In the genomic region with DNA sequence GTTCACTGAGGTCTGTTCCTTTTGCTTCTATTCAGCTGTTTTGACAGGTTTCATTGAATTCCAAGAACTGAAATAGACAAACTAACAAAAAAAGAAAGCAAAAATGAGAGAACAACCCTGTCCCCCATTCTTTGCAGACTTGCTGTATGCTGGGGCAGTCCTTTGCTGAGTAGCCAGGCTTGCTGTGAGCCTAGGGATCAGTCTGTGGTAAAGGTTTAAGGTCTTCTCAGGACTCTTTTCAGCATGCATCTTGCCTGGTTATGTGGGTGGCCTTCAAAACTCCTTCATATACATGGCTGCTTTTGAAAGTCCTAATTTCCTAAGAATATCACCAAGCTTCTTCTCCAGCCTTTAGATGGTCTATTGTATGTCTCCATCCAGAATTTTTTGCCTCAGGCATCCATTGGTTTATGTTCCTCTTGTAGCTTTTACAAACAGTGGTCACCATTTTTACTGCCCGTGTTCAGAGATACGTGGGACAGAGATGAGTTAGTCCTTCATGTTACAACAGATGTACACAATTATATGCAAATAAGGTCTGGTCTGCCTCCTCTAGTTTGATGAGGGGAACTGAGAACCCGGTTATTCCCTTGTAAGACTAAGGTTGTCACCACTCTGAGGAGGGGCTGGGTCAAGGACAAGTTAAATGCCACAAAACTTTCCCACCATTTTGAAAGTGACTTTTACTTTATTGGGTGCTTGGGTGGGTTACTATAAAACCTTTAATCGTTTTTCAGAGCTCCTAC, we compare ENCODE assay signal across 27 cellular contexts. TPM values are rescaled to one million over a fixed set of nuclear protein-coding genes. Genes with fewer than 3 reads are reported as not detected.
DNase-seq lines count a peak whose midpoint lies in the region; FAIRE-seq and TF ChIP-seq lines count a peak whose summit lies in the region.
"Had no signal": no experiment of that assay in that cellular context is flagged by ENCODE, and none has a peak within 500 bp of the region (broad histone marks: within the 10 kb centered on the region; RNA-seq: fewer than 3 reads in every experiment).

No MANE protein-coding gene starts in this region.

- no peak overlapping the region for H4K8ac ChIP-seq in H9 (replicated peaks; ENCODE audit: insufficient read length, low read depth, low read length)

- H2AFZ ChIP-seq in H9 (ENCODE audit: low read length), result no peak overlapping the region
- H2AFZ ChIP-seq: neural progenitor cell had no signal

- no peak overlapping the region for H3K14ac ChIP-seq in H9 (ENCODE audit: insufficient read depth, low read length)

- FAIRE-seq in urothelium cell line (lab: Jason Lieb, UNC), result no peak
- FAIRE-seq: astrocyte had no signal

- H2BK20ac ChIP-seq in H9 (ENCODE audit: low read depth, low read length, poor library complexity, severe bottlenecking), result no peak overlapping the region

- no peak overlapping the region for H3T11ph ChIP-seq in H9 (ENCODE audit: low read length)

- H3K4me2 ChIP-seq in H9 (ENCODE audit: insufficient read depth, insufficient read length, low read length), result no peak overlapping the region
- H3K4me2 ChIP-seq: KMS-11, neural progenitor cell had no signal

- no peaks in the 10 kb centered on the region for H3K79me1 ChIP-seq in H9 (ENCODE audit: insufficient read depth, low read depth, low read length, poor library complexity, severe bottlenecking)

- DNase-seq in CD1c-positive myeloid dendritic cell (ENCODE audit: extremely low spot score), result peak; percentile 35
- DNase-seq in GM10266 (ENCODE audit: extremely low spot score), result peak; percentile 71
- DNase-seq in H9, result no peak
- DNase-seq in foreskin melanocyte, result peak; percentile 45
- no peak for DNase-seq in NCI-H524 treated with DMSO at 0.1 percent for 48 hours (lab: John Stamatoyannopoulos, UW)
- no peak for DNase-seq in glomerular visceral epithelial cell (ENCODE audit: extremely low spot score)
- DNase-seq in urothelium cell line (ENCODE audit: low spot score), result no peak
- DNase-seq: activated CD4-positive, alpha-beta memory T cell treated with anti-CD3 and anti-CD28 coated beads, Interleukin-2, amount 10 ng/mL, durations not matched to agents 7 days and 5 days; CD4-positive, CD25-positive, alpha-beta regulatory T cell; DMS153; effector CD4-positive, alpha-beta T cell; erythroblast; foreskin fibroblast; GF-D8; left ventricle myocardium inferior; MV-4-11; NCI-H2171; NCI-H748 treated with DMSO at 0.1 percent for 48 hours; sigmoid colon; substantia nigra; T1000; upper lobe of right lung had no signal

- no peaks in the 10 kb centered on the region for H3K9me3 ChIP-seq in H9 (ENCODE audit: control insufficient read depth, low read depth, low read length)
- H3K9me3 ChIP-seq: left ventricle myocardium inferior, sigmoid colon, upper lobe of right lung had no signal

- no peaks in the 10 kb centered on the region for H4K20me1 ChIP-seq in H9 (ENCODE audit: control insufficient read depth, insufficient read depth, insufficient read length)

- no peak overlapping the region for H2BK120ac ChIP-seq in H9 (ENCODE audit: low read depth, low read length, poor library complexity, severe bottlenecking)

- no peak overlapping the region for H3K23ac ChIP-seq in H9 (ENCODE audit: insufficient read length, low read depth, low read length)

- no peaks in the 10 kb centered on the region for H3K27me3 ChIP-seq in H9 (ENCODE audit: insufficient read depth, low read length)
- H3K27me3 ChIP-seq: neural progenitor cell, sigmoid colon, upper lobe of right lung had no signal

- no peak overlapping the region for H4K5ac ChIP-seq in H9 (ENCODE audit: insufficient read length, low read depth, low read length)

- no peak overlapping the region for H2BK5ac ChIP-seq in H9 (ENCODE audit: insufficient read length, low read length)

- H3K4ac ChIP-seq in H9 (ENCODE audit: low read depth, low read length), result no peak overlapping the region

- no peaks in the 10 kb centered on the region for H3K4me1 ChIP-seq in H9 (ENCODE audit: insufficient read depth, low read length)
- H3K4me1 ChIP-seq: left ventricle myocardium inferior, neural progenitor cell, sigmoid colon, upper lobe of right lung had no signal

- H3K36me3 Mint-ChIP-seq in H9 (ENCODE audit: insufficient read depth in 1 of 3, low read depth in 3 of 3), result peaks cover 24 to 73% (median 68%) of the 10 kb centered on the region in 3 experiments; a peak in 6 of 7 replicates

- H3K79me2 ChIP-seq in H9 (ENCODE audit: insufficient read depth, low read length), result no peaks in the 10 kb centered on the region

- no peaks in the 10 kb centered on the region for H3K27me3 Mint-ChIP-seq in H9 (ENCODE audit: low read depth)
- H3K27me3 Mint-ChIP-seq: activated CD4-positive, alpha-beta memory T cell treated with anti-CD3 and anti-CD28 coated beads, Interleukin-2, amount 10 ng/mL, durations not matched to agents 7 days and 5 days; activated naive CD4-positive, alpha-beta T cell treated with anti-CD3 and anti-CD28 coated beads, Interleukin-2, amount 50 U/mL, for 24 hours; CD4-positive, CD25-positive, alpha-beta regulatory T cell had no signal

- no CpG with 5 or more reads among the region's 4 CpGs for WGBS in H9 (ENCODE audit: extremely low coverage, insufficient read length, low lambda C conversion rate)

- no peaks in the 10 kb centered on the region for H3K4me1 Mint-ChIP-seq in H9
- H3K4me1 Mint-ChIP-seq: neural progenitor cell, WTC11 had no signal

- no peak overlapping the region for H2BK15ac ChIP-seq in H9 (ENCODE audit: low read depth, low read length)

- H2AK5ac ChIP-seq in H9 (ENCODE audit: insufficient read length, low read length), result no peak overlapping the region

- no peak overlapping the region for H2BK12ac ChIP-seq in H9 (ENCODE audit: insufficient read length, low read depth, low read length)

- H3K18ac ChIP-seq in H9 (ENCODE audit: insufficient read length, low read depth, low read length), result no peak overlapping the region

- no peak overlapping the region for H3K56ac ChIP-seq in H9 (ENCODE audit: insufficient read length, low read depth, low read length)

- H3K23me2 ChIP-seq in H9 (ENCODE audit: insufficient read length, low read depth, low read length, poor library complexity, severe bottlenecking), result no peaks in the 10 kb centered on the region

- no peak overlapping the region for H3K9ac ChIP-seq in H9 (ENCODE audit: extremely low read depth, insufficient read length, low read length)
- H3K9ac ChIP-seq: KMS-11, neural progenitor cell had no signal

- H3K27ac Mint-ChIP-seq in H9, result peak overlapping the region in 2 of 3 experiments; percentile 42 to 50; a peak in 2 of 7 replicates
- H3K27ac Mint-ChIP-seq: activated CD4-positive, alpha-beta memory T cell treated with anti-CD3 and anti-CD28 coated beads, Interleukin-2, amount 10 ng/mL, durations not matched to agents 7 days and 5 days; neural progenitor cell; WTC11 had no signal

- no peak overlapping the region for H4K91ac ChIP-seq in H9 (ENCODE audit: insufficient read length, low read depth, low read length)

- H3K27ac ChIP-seq in H9 (ENCODE audit: insufficient read length, low read depth, low read length), result no peak overlapping the region
- H3K27ac ChIP-seq: KMS-11, left ventricle myocardium inferior, neural progenitor cell, sigmoid colon, upper lobe of right lung had no signal

- TF ChIP-seq CTCF in GM10266 (IDR thresholded peaks at IDR 0.05; ENCODE audit: control insufficient read depth, insufficient read depth, low read depth, missing control alignments) (no peak), H9 (conservative IDR thresholded peaks at IDR 0.05) (no peak)

- no peaks in the 10 kb centered on the region for H3K9me3 Mint-ChIP-seq in H9
- H3K9me3 Mint-ChIP-seq: activated CD4-positive, alpha-beta memory T cell treated with anti-CD3 and anti-CD28 coated beads, Interleukin-2, amount 10 ng/mL, durations not matched to agents 7 days and 5 days; activated naive CD4-positive, alpha-beta T cell treated with anti-CD3 and anti-CD28 coated beads, Interleukin-2, amount 50 U/mL, for 24 hours; CD4-positive, CD25-positive, alpha-beta regulatory T cell; neural progenitor cell; WTC11 had no signal

- no peak overlapping the region for H3K4me3 Mint-ChIP-seq in H9
- H3K4me3 Mint-ChIP-seq: activated CD4-positive, alpha-beta memory T cell treated with anti-CD3 and anti-CD28 coated beads, Interleukin-2, amount 10 ng/mL, durations not matched to agents 7 days and 5 days; activated naive CD4-positive, alpha-beta T cell treated with anti-CD3 and anti-CD28 coated beads, Interleukin-2, amount 50 U/mL, for 24 hours; CD4-positive, CD25-positive, alpha-beta regulatory T cell; neural progenitor cell; WTC11 had no signal

RNA-seq across cellular contexts. Expression of gene SACM1L, which starts 41.4 kb away (rescaled TPM):
- 52.8 and 54.7 TPM in 2 replicates for total RNA-seq in H9 (2021)

Comparison
In these comparisons a context has a peak if more than half of its experiments do, and no peak if none do; other contexts are left out.
1. DNase-seq: peak in CD1c-positive myeloid dendritic cell (single experiment), GM10266 (single experiment) and foreskin melanocyte (single experiment); none in H9 (single experiment), NCI-H524 treated with DMSO at 0.1 percent for 48 hours (single experiment), glomerular visceral epithelial cell (single experiment) and urothelium cell line (single experiment).